Comparison of ENCODE assay signal across 29 cellular contexts in genomic region chr5:155697236-155697635, GRCh38.
DNase-seq lines count a peak whose midpoint lies in the region; ATAC-seq, FAIRE-seq and TF ChIP-seq lines count a peak whose summit lies in the region.
"Had no signal": no experiment of that assay in that cellular context is flagged by ENCODE, and none has a peak within 500 bp of the region (broad histone marks: within the 10 kb centered on the region; RNA-seq: fewer than 3 reads in every experiment).

No MANE protein-coding gene starts in this region.

- no peak overlapping the region for H3K27ac ChIP-seq in HepG2 (ENCODE audit: extremely low read length, insufficient read depth, low read length)
- H3K27ac ChIP-seq in right lobe of liver, result no peak overlapping the region
- H3K27ac ChIP-seq: 22Rv1; A549; BLaER1; BLaER1 treated with 17β-estradiol and CSF1 and Interleukin-3, amounts not matched to agents 10 nM and 100 nM; C4-2B had no signal

- 0% methylated on average over 4 of the region's 4 CpGs for WGBS in HepG2 (ENCODE audit: low lambda C conversion rate)
- WGBS in right lobe of liver (ENCODE audit: insufficient coverage, low coverage, low lambda C conversion rate, missing lambda C conversion rate), result 74% methylated on average over 4 of the region's 4 CpGs

- TF ChIP-seq CTCF in HepG2 (CRISPR knock-in tag; IDR thresholded peaks at IDR 0.05) (no peak), right lobe of liver (IDR thresholded peaks at IDR 0.05) (no peak)

- DNase-seq in HepG2 (ENCODE audit: low spot score), result no peak
- no peak for DNase-seq in right lobe of liver
- DNase-seq: 8988T; ACHN; AML-193; BE2C; C1 segment of cervical spinal cord; Caco-2; Calu3; CD4-positive, alpha-beta memory T cell; CD4-positive, alpha-beta T cell; CD4-positive, CD25-positive, alpha-beta regulatory T cell; CD8-positive, alpha-beta memory T cell; CD8-positive, alpha-beta T cell; COR-L47; DMS 273 treated with DMSO at 0.1 percent for 48 hours; DMS153; DMS53; DMS79; DMS79 treated with DMSO at 0.1 percent for 48 hours; DND-41; EL had no signal

- H3K79me2 ChIP-seq in HepG2 (ENCODE audit: insufficient read depth, low read length), result no peaks in the 10 kb centered on the region

- H3K4me3 ChIP-seq in HepG2 (replicated peaks in 1 of 3; ENCODE audit: insufficient read depth in 1 of 3, low read depth in 2 of 3, low read length in 3 of 3), result no peak overlapping the region
- no peak overlapping the region for H3K4me3 ChIP-seq in right lobe of liver
- H3K4me3 ChIP-seq: A549; BLaER1; BLaER1 treated with 17β-estradiol and CSF1 and Interleukin-3, amounts not matched to agents 10 nM and 100 nM had no signal

- H3K27me3 ChIP-seq in HepG2 (ENCODE audit: control insufficient read depth in 1 of 2, insufficient read depth in 2 of 2, low read length in 2 of 2), result no peaks in the 10 kb centered on the region
- no peaks in the 10 kb centered on the region for H3K27me3 ChIP-seq in right lobe of liver
- H3K27me3 ChIP-seq: BE2C; BLaER1; BLaER1 treated with 17β-estradiol and CSF1 and Interleukin-3, amounts not matched to agents 10 nM and 100 nM had no signal

- TF ChIP-seq POLR2A in HepG2 (IDR thresholded peaks at IDR 0.05; ENCODE audit: insufficient read depth in 1 of 2, low read depth in 2 of 2, low read length in 2 of 2), result no peak
- no peak for TF ChIP-seq POLR2A in right lobe of liver (IDR thresholded peaks at IDR 0.05)

- intact Hi-C loops in HepG2 (cut with micrococcal nuclease; ENCODE audit: unreplicated experiment) (no loop called here), right lobe of liver (cut with DNase I) (no loop called here)

- no peak for TF ChIP-seq RAD21 in HepG2 (CRISPR knock-in tag; IDR thresholded peaks at IDR 0.05)

- no peaks in the 10 kb centered on the region for H3K4me1 ChIP-seq in HepG2 (ENCODE audit: insufficient read depth, low read length)
- H3K4me1 ChIP-seq in right lobe of liver, result no peaks in the 10 kb centered on the region
- H3K4me1 ChIP-seq: A549; BE2C; BLaER1; BLaER1 treated with 17β-estradiol and CSF1 and Interleukin-3, amounts not matched to agents 10 nM and 100 nM; Caco-2 had no signal

- no peak for FAIRE-seq in HepG2 (lab: Jason Lieb, UNC)
- FAIRE-seq: A204.1, A549, D721Med had no signal

- no peak for TF ChIP-seq EP300 in HepG2 (IDR thresholded peaks at IDR 0.05; ENCODE audit: low read depth in 2 of 2, low read length in 2 of 2)
- TF ChIP-seq EP300 in HepG2 (CRISPR knock-in tag; IDR thresholded peaks at IDR 0.05; ENCODE audit: borderline replicate concordance), result no peak

- in situ Hi-C loops in HepG2 (cut with HindIII; ENCODE audit: extremely low pct_ligation_motif_present, low pct_unique_long_range_greater_than_20kb), result no loop called here

- CTCF ChIA-PET in HepG2 (lab: Yijun Ruan, JAX; ENCODE audit: low intra/inter-chr PET ratio, low total read pairs), result no interaction called here

- no peak for ATAC-seq in HepG2
- no peak for ATAC-seq in right lobe of liver
- ATAC-seq: A549; CD8-positive, alpha-beta T cell had no signal

- POLR2A ChIA-PET in HepG2 (lab: Yijun Ruan, JAX), result no interaction called here

- no TSS peak for BruUV-seq in HepG2 (replicated peaks; lab: Mats Ljungman, UMichigan)

- H2AFZ ChIP-seq in HepG2 (ENCODE audit: low read length), result no peak overlapping the region

- H3K4me2 ChIP-seq in HepG2 (ENCODE audit: low read depth, low read length), result no peak overlapping the region
- H3K4me2 ChIP-seq: A549; BLaER1; BLaER1 treated with 17β-estradiol and CSF1 and Interleukin-3, amounts not matched to agents 10 nM and 100 nM had no signal

- H4K20me1 ChIP-seq in HepG2 (ENCODE audit: insufficient read depth, low read length), result no peaks in the 10 kb centered on the region
- H4K20me1 ChIP-seq: BLaER1; BLaER1 treated with 17β-estradiol and CSF1 and Interleukin-3, amounts not matched to agents 10 nM and 100 nM had no signal

- H3K36me3 ChIP-seq in HepG2 (replicated peaks in 1 of 2; ENCODE audit: control insufficient read depth in 1 of 2, insufficient read depth in 2 of 2, low read length in 2 of 2) (no peaks in the 10 kb centered on the region), right lobe of liver (no peaks in the 10 kb centered on the region)
- H3K36me3 ChIP-seq: BE2C; BLaER1; BLaER1 treated with 17β-estradiol and CSF1 and Interleukin-3, amounts not matched to agents 10 nM and 100 nM had no signal

- H3K9me3 ChIP-seq in HepG2 (ENCODE audit: low read length), result peaks cover 24% of the 10 kb centered on the region
- H3K9me3 ChIP-seq in right lobe of liver, result no peaks in the 10 kb centered on the region
- H3K9me3 ChIP-seq: BE2C; BLaER1; BLaER1 treated with 17β-estradiol and CSF1 and Interleukin-3, amounts not matched to agents 10 nM and 100 nM; Caco-2 had no signal

- H3K9ac ChIP-seq in HepG2 (ENCODE audit: insufficient read depth, low read depth, low read length), result no peak overlapping the region
- H3K9ac ChIP-seq: BLaER1; BLaER1 treated with 17β-estradiol and CSF1 and Interleukin-3, amounts not matched to agents 10 nM and 100 nM had no signal

TF ChIP-seq in HepG2, 621 proteins besides CTCF, POLR2A, EP300 and RAD21:
- no peak for TF ChIP-seq TCF7L2 (IDR thresholded peaks at IDR 0.05; ENCODE audit: low read depth, low read length)
- peak; percentile 62; the same call in 1 of the 2 replicates for TF ChIP-seq ATF7 (IDR thresholded peaks at IDR 0.05)
- TF ChIP-seq ATF7 (CRISPR knock-in tag; IDR thresholded peaks at IDR 0.05), result no peak
- TF ChIP-seq SYNCRIP (IDR thresholded peaks at IDR 0.05; ENCODE audit: insufficient read depth, low read depth, low read length), result no peak
- no peak for TF ChIP-seq SAFB2 (CRISPR knock-in tag; IDR thresholded peaks at IDR 0.05; ENCODE audit: borderline replicate concordance, low read depth)
- no peak for TF ChIP-seq ZNF556 (CRISPR knock-in tag; IDR thresholded peaks at IDR 0.05; ENCODE audit: borderline replicate concordance)
- peak; percentile 62 for TF ChIP-seq CREB1 (IDR thresholded peaks at IDR 0.05)
- TF ChIP-seq CREB1 (CRISPR knock-in tag; IDR thresholded peaks at IDR 0.05), result no peak
- no peak for TF ChIP-seq ZNF562 (CRISPR knock-in tag; IDR thresholded peaks at IDR 0.05; ENCODE audit: borderline replicate concordance)
- TF ChIP-seq ZNF530 (CRISPR knock-in tag; IDR thresholded peaks at IDR 0.05; ENCODE audit: low read depth), result no peak
- TF ChIP-seq, protein P1, sequence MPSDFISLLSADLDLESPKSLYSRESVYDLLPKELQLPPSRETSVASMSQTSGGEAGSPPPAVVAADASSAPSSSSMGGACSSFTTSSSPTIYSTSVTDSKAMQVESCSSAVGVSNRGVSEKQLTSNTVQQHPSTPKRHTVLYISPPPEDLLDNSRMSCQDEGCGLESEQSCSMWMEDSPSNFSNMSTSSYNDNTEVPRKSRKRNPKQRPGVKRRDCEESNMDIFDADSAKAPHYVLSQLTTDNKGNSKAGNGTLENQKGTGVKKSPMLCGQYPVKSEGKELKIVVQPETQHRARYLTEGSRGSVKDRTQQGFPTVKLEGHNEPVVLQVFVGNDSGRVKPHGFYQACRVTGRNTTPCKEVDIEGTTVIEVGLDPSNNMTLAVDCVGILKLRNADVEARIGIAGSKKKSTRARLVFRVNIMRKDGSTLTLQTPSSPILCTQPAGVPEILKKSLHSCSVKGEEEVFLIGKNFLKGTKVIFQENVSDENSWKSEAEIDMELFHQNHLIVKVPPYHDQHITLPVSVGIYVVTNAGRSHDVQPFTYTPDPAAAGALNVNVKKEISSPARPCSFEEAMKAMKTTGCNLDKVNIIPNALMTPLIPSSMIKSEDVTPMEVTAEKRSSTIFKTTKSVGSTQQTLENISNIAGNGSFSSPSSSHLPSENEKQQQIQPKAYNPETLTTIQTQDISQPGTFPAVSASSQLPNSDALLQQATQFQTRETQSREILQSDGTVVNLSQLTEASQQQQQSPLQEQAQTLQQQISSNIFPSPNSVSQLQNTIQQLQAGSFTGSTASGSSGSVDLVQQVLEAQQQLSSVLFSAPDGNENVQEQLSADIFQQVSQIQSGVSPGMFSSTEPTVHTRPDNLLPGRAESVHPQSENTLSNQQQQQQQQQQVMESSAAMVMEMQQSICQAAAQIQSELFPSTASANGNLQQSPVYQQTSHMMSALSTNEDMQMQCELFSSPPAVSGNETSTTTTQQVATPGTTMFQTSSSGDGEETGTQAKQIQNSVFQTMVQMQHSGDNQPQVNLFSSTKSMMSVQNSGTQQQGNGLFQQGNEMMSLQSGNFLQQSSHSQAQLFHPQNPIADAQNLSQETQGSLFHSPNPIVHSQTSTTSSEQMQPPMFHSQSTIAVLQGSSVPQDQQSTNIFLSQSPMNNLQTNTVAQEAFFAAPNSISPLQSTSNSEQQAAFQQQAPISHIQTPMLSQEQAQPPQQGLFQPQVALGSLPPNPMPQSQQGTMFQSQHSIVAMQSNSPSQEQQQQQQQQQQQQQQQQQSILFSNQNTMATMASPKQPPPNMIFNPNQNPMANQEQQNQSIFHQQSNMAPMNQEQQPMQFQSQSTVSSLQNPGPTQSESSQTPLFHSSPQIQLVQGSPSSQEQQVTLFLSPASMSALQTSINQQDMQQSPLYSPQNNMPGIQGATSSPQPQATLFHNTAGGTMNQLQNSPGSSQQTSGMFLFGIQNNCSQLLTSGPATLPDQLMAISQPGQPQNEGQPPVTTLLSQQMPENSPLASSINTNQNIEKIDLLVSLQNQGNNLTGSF (CRISPR knock-in tag; IDR thresholded peaks at IDR 0.05), result no peak
TF ChIP-seq in HepG2: peak in this region for 2.
